ENCODE assay signal across 8 cellular contexts in genomic region chr14:70908918-70909641, GRCh38. TPM values are rescaled to one million over a fixed set of nuclear protein-coding genes. Genes with fewer than 3 reads are reported as not detected.
DNase-seq lines count a peak whose midpoint lies in the region; ATAC-seq, FAIRE-seq and TF ChIP-seq lines count a peak whose summit lies in the region.

No MANE protein-coding gene starts in this region.

- H3K27me3 ChIP-seq in SJSA1 (replicated peaks) (no peaks in the 10 kb centered on the region), rectal smooth muscle tissue (ENCODE audit: control insufficient read depth, insufficient read depth, low read length) (no peaks in the 10 kb centered on the region), body of pancreas (no peaks in the 10 kb centered on the region)

- ATAC-seq in GM21619 (IDR thresholded peaks at IDR 0.05; ENCODE audit: unreplicated experiment) (no peak), body of pancreas (no peak)

- WGBS in body of pancreas, 2 donors: 26 to 30% methylated on average over 6 of the region's 6 CpGs

- H3K9me3 ChIP-seq in SJSA1 (replicated peaks) (no peaks in the 10 kb centered on the region), body of pancreas (no peaks in the 10 kb centered on the region)

- DNase-seq in GM12865 (ENCODE audit: low read depth): no peak
- no peak for DNase-seq in SJSA1 (ENCODE audit: low read depth in 1 of 2, low spot score in 2 of 2)
- DNase-seq in fibroblast of mammary gland (ENCODE audit: low read depth): no peak
- no peak for DNase-seq in body of pancreas
- no peak for DNase-seq in NK-92 (lab: John Stamatoyannopoulos, UW; ENCODE audit: unreplicated experiment)
- no peak for DNase-seq in RCC 7860 (ENCODE audit: low spot score)

- FAIRE-seq in RCC 7860 (lab: Jason Lieb, UNC): no peak

- peak overlapping the region; percentile 42 for H3K9ac ChIP-seq in rectal smooth muscle tissue (ENCODE audit: low read length)

- no peak for TF ChIP-seq POLR2A in body of pancreas (IDR thresholded peaks at IDR 0.05)

- TF ChIP-seq CTCF in GM12865 (IDR thresholded peaks at IDR 0.05; ENCODE audit: insufficient read depth, low read depth, low read length, missing control alignments) (no peak), fibroblast of mammary gland (conservative IDR thresholded peaks at IDR 0.05; ENCODE audit: control insufficient read depth, insufficient read depth, low read depth, low read length) (no peak), body of pancreas (IDR thresholded peaks at IDR 0.05) (no peak)

- H3K36me3 ChIP-seq in SJSA1 (peaks cover 11% of the 10 kb centered on the region), rectal smooth muscle tissue (ENCODE audit: control insufficient read depth, insufficient read depth, low read length) (no peaks in the 10 kb centered on the region), body of pancreas (replicated peaks in 1 of 2; ENCODE audit: insufficient read depth in 1 of 2, low read depth in 2 of 2) (no peaks in the 10 kb centered on the region)

- intact Hi-C loops in body of pancreas (cut with DNase I): no loop called here

- H3K4me1 ChIP-seq in SJSA1 (replicated peaks): peaks cover 30% of the 10 kb centered on the region
- H3K4me1 ChIP-seq in rectal smooth muscle tissue (ENCODE audit: control insufficient read depth, insufficient read depth, low read length): peaks cover 23% of the 10 kb centered on the region
- H3K4me1 ChIP-seq in body of pancreas: peaks cover 12% of the 10 kb centered on the region

- H3K4me3 ChIP-seq in GM12865 (ENCODE audit: low read depth, low read length): peak overlapping the region; percentile 98
- H3K4me3 ChIP-seq in SJSA1: peak overlapping the region; percentile 78
- peak overlapping the region; percentile 82 for H3K4me3 ChIP-seq in fibroblast of mammary gland (ENCODE audit: control insufficient read depth, low read depth, low read length)
- peak overlapping the region; percentile 77 for H3K4me3 ChIP-seq in rectal smooth muscle tissue (ENCODE audit: low read length)
- H3K4me3 ChIP-seq in body of pancreas: peak overlapping the region in 1 of 2 donors; percentile 88

- H3K27ac ChIP-seq in SJSA1: peak overlapping the region; percentile 51
- H3K27ac ChIP-seq in rectal smooth muscle tissue (ENCODE audit: low read depth, low read length): peak overlapping the region; percentile 94
- H3K27ac ChIP-seq in body of pancreas: peak overlapping the region in 2 of 4 donors; percentile 92 to 93

RNA-seq across cellular contexts. Expression of gene PCNX1, which starts 1.8 kb away (rescaled TPM):
- total RNA-seq in SJSA1 (2014; rRNA removed; shearing (Covaris generic)): 18.3 and 20.3 TPM in 2 replicates
- 10 to 100 TPM; 25.4 to 94.3 TPM for total RNA-seq in body of pancreas
